In the genomic region with DNA sequence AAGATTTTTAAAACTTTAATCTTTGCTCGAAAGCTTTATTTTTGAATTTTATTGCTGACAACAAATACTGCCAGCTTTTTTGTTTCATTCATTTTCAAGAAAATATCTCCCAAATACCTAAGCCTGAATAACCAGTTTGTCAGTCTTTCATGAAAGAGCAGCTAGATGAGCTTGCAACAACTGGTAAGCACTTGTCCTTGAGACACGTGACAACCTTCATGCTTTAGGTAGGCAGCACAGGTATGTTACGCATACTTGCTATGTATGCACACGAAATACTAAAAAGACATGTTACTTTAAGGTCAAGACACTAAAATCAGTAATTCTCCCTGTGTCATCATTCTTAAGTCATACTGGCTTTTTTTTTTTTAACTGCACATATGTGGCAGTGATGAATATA, we compare ENCODE assay signal across 1 cellular context.
TF ChIP-seq lines count a peak whose summit lies in the region.

No MANE protein-coding gene starts in this region.

TF ChIP-seq in GM23338, 12 proteins besides CTCF, POLR2A, EP300 and RAD21 (continued from another document):
- TF ChIP-seq, protein P1, sequence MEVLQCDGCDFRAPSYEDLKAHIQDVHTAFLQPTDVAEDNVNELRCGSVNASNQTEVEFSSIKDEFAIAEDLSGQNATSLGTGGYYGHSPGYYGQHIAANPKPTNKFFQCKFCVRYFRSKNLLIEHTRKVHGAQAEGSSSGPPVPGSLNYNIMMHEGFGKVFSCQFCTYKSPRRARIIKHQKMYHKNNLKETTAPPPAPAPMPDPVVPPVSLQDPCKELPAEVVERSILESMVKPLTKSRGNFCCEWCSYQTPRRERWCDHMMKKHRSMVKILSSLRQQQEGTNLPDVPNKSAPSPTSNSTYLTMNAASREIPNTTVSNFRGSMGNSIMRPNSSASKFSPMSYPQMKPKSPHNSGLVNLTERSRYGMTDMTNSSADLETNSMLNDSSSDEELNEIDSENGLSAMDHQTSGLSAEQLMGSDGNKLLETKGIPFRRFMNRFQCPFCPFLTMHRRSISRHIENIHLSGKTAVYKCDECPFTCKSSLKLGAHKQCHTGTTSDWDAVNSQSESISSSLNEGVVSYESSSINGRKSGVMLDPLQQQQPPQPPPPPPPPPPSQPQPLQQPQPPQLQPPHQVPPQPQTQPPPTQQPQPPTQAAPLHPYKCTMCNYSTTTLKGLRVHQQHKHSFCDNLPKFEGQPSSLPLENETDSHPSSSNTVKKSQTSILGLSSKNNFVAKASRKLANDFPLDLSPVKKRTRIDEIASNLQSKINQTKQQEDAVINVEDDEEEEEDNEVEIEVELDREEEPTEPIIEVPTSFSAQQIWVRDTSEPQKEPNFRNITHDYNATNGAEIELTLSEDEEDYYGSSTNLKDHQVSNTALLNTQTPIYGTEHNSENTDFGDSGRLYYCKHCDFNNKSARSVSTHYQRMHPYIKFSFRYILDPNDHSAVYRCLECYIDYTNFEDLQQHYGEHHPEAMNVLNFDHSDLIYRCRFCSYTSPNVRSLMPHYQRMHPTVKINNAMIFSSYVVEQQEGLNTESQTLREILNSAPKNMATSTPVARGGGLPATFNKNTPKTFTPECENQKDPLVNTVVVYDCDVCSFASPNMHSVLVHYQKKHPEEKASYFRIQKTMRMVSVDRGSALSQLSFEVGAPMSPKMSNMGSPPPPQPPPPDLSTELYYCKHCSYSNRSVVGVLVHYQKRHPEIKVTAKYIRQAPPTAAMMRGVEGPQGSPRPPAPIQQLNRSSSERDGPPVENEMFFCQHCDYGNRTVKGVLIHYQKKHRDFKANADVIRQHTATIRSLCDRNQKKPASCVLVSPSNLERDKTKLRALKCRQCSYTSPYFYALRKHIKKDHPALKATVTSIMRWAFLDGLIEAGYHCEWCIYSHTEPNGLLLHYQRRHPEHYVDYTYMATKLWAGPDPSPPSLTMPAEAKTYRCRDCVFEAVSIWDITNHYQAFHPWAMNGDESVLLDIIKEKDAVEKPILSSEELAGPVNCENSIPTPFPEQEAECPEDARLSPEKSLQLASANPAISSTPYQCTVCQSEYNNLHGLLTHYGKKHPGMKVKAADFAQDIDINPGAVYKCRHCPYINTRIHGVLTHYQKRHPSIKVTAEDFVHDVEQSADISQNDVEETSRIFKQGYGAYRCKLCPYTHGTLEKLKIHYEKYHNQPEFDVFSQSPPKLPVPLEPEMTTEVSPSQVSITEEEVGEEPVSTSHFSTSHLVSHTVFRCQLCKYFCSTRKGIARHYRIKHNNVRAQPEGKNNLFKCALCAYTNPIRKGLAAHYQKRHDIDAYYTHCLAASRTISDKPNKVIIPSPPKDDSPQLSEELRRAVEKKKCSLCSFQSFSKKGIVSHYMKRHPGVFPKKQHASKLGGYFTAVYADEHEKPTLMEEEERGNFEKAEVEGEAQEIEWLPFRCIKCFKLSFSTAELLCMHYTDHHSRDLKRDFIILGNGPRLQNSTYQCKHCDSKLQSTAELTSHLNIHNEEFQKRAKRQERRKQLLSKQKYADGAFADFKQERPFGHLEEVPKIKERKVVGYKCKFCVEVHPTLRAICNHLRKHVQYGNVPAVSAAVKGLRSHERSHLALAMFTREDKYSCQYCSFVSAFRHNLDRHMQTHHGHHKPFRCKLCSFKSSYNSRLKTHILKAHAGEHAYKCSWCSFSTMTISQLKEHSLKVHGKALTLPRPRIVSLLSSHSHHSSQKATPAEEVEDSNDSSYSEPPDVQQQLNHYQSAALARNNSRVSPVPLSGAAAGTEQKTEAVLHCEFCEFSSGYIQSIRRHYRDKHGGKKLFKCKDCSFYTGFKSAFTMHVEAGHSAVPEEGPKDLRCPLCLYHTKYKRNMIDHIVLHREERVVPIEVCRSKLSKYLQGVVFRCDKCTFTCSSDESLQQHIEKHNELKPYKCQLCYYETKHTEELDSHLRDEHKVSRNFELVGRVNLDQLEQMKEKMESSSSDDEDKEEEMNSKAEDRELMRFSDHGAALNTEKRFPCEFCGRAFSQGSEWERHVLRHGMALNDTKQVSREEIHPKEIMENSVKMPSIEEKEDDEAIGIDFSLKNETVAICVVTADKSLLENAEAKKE (CRISPR knock-in tag; IDR thresholded peaks at IDR 0.05), result no peak
- no peak for TF ChIP-seq EZH2 (IDR thresholded peaks at IDR 0.05; ENCODE audit: low read depth, unreplicated experiment)
- no peak for TF ChIP-seq NANOG (IDR thresholded peaks at IDR 0.05; ENCODE audit: borderline replicate concordance)
- no peak for TF ChIP-seq STAT1 (IDR thresholded peaks at IDR 0.05; ENCODE audit: unreplicated experiment)
- no peak for TF ChIP-seq JUNB (IDR thresholded peaks at IDR 0.05; ENCODE audit: unreplicated experiment)
- no peak for TF ChIP-seq ETS1 (IDR thresholded peaks at IDR 0.05)
- TF ChIP-seq CREB1 (CRISPR knock-in tag; IDR thresholded peaks at IDR 0.05; ENCODE audit: low read depth), result no peak
- no peak for TF ChIP-seq ZNF114 (CRISPR knock-in tag; IDR thresholded peaks at IDR 0.05)
- TF ChIP-seq ZNF331 (CRISPR knock-in tag; IDR thresholded peaks at IDR 0.05; ENCODE audit: low read depth), result no peak
- no peak for TF ChIP-seq EZH2phosphoT487 (IDR thresholded peaks at IDR 0.05; ENCODE audit: unreplicated experiment)
- TF ChIP-seq POLR2AphosphoS5 (IDR thresholded peaks at IDR 0.05; ENCODE audit: low read depth), result no peak
